In genomic region chr21:18443686-18444085, GRCh38 we compare ENCODE assay signal across 22 cellular contexts. TPM values are rescaled to one million over a fixed set of nuclear protein-coding genes. Genes with fewer than 3 reads are reported as not detected.
DNase-seq lines count a peak whose midpoint lies in the region; ATAC-seq and TF ChIP-seq lines count a peak whose summit lies in the region.
"Had no signal": no experiment of that assay in that cellular context is flagged by ENCODE, and none has a peak within 500 bp of the region (broad histone marks: within the 10 kb centered on the region; RNA-seq: fewer than 3 reads in every experiment).

No MANE protein-coding gene starts in this region.

- H3K4me3 ChIP-seq in heart left ventricle (no peak overlapping the region), SU-DHL-6 (ENCODE audit: insufficient read depth, low read length, poor library complexity, severe bottlenecking) (no peak overlapping the region), MG63 (no peak overlapping the region)
- H3K4me3 ChIP-seq: colonic mucosa, PC-9, SJCRH30 had no signal

- peaks cover 4 to 11% of the 10 kb centered on the region in 2 donors for H3K36me3 Mint-ChIP-seq in stimulated activated naive B cell treated with anti-CD40 and anti-IgM and Interleukin-4, amounts not matched to agents 10 μg/mL and 1 μg/mL and 100 μg/mL, for 72 hours
- H3K36me3 Mint-ChIP-seq: CD4-positive, alpha-beta memory T cell had no signal

- H3K79me2 ChIP-seq in SU-DHL-6 (ENCODE audit: insufficient read depth, low read length): no peaks in the 10 kb centered on the region

- peak overlapping the region; percentile 17 to 33 for H3K4me3 Mint-ChIP-seq in stimulated activated naive B cell treated with anti-CD40 and anti-IgM and Interleukin-4, amounts not matched to agents 10 μg/mL and 1 μg/mL and 100 μg/mL, for 72 hours
- H3K4me3 Mint-ChIP-seq: CD4-positive, alpha-beta memory T cell had no signal

- no peaks in the 10 kb centered on the region for H3K9me2 ChIP-seq in SU-DHL-6 (replicated peaks; ENCODE audit: insufficient read depth, low read length)

- H3K9me3 ChIP-seq in heart left ventricle: peaks cover 0 to 16% (median 0%) of the 10 kb centered on the region in 12 donors
- H3K9me3 ChIP-seq in SU-DHL-6 (ENCODE audit: insufficient read depth, low read length): 0 out of 2 replicates have a peak, but pooled peaks cover 7% of the 10 kb centered on the region
- H3K9me3 ChIP-seq in MG63: no peaks in the 10 kb centered on the region
- H3K9me3 ChIP-seq: colonic mucosa, SJCRH30 had no signal

- no peaks in the 10 kb centered on the region for H3K4me1 ChIP-seq in heart left ventricle
- H3K4me1 ChIP-seq: colonic mucosa, SJCRH30 had no signal

- ATAC-seq in Right ventricle myocardium superior (ENCODE audit: poor library complexity): no peak
- no peak for ATAC-seq in heart left ventricle
- peak; percentile 92 to 95 for ATAC-seq in stimulated activated naive B cell treated with anti-CD40 and anti-IgM and Interleukin-4, amounts not matched to agents 10 μg/mL and 1 μg/mL and 100 μg/mL, for 72 hours (replicated peaks)
- no peak for ATAC-seq in GM21360 (IDR thresholded peaks at IDR 0.05; ENCODE audit: unreplicated experiment)
- ATAC-seq in HG02840 (IDR thresholded peaks at IDR 0.05; ENCODE audit: low FRiP score, unreplicated experiment): no peak

- H3K27ac Mint-ChIP-seq in stimulated activated naive B cell treated with anti-CD40 and anti-IgM and Interleukin-4, amounts not matched to agents 10 μg/mL and 1 μg/mL and 100 μg/mL, for 72 hours: peak overlapping the region; percentile 25

- H3K9me3 Mint-ChIP-seq in stimulated activated naive B cell treated with anti-CD40 and anti-IgM and Interleukin-4, amounts not matched to agents 10 μg/mL and 1 μg/mL and 100 μg/mL, for 72 hours: peaks cover 12 to 14% of the 10 kb centered on the region in 2 donors

- H3K9ac ChIP-seq in SU-DHL-6 (ENCODE audit: low read length): no peak overlapping the region

- no peak overlapping the region for H2AFZ ChIP-seq in SU-DHL-6 (ENCODE audit: low read depth, low read length, severe bottlenecking)
- H2AFZ ChIP-seq: PC-9 had no signal

- WGBS in heart left ventricle, 4 donors: 60 to 78% (median 67%) methylated on average over 3 to 5 of the region's 5 CpGs

- peak overlapping the region; percentile 19 for H3K4me2 ChIP-seq in SU-DHL-6 (ENCODE audit: low read depth, low read length, poor library complexity, severe bottlenecking)
- H3K4me2 ChIP-seq: PC-9 had no signal

- TF ChIP-seq CTCF in heart left ventricle (IDR thresholded peaks at IDR 0.05) (no peak), SU-DHL-6 (IDR thresholded peaks at IDR 0.05; ENCODE audit: insufficient read depth, low read length, poor library complexity, severe bottlenecking) (no peak)

- no peaks in the 10 kb centered on the region for H4K20me1 ChIP-seq in SU-DHL-6 (ENCODE audit: low read depth, low read length)

- intact Hi-C loops in Right ventricle myocardium superior (cut with DNase I) (no loop called here), heart left ventricle (cut with DNase I) (no loop called here)

- H3K4me1 Mint-ChIP-seq in stimulated activated naive B cell treated with anti-CD40 and anti-IgM and Interleukin-4, amounts not matched to agents 10 μg/mL and 1 μg/mL and 100 μg/mL, for 72 hours: peaks cover 12 to 20% of the 10 kb centered on the region in 2 donors
- H3K4me1 Mint-ChIP-seq: CD4-positive, alpha-beta memory T cell had no signal

- H3K27me3 Mint-ChIP-seq in stimulated activated naive B cell treated with anti-CD40 and anti-IgM and Interleukin-4, amounts not matched to agents 10 μg/mL and 1 μg/mL and 100 μg/mL, for 72 hours: no peaks in the 10 kb centered on the region
- H3K27me3 Mint-ChIP-seq: CD4-positive, alpha-beta memory T cell had no signal

- H3K27me3 ChIP-seq in heart left ventricle (no peaks in the 10 kb centered on the region), SU-DHL-6 (ENCODE audit: low read length) (no peaks in the 10 kb centered on the region), MG63 (no peaks in the 10 kb centered on the region)
- H3K27me3 ChIP-seq: brain microvascular endothelial cell, colonic mucosa, SJCRH30 had no signal

- peak; percentile 13 for DNase-seq in Right ventricle myocardium superior
- DNase-seq in heart left ventricle: no peak
- DNase-seq in NCI-H1092 treated with DMSO at 0.1 percent for 48 hours (lab: John Stamatoyannopoulos, UW): peak; percentile 81
- DNase-seq in stimulated activated naive B cell treated with anti-CD40 and anti-IgM and Interleukin-4, amounts not matched to agents 10 μg/mL and 1 μg/mL and 100 μg/mL, for 72 hours: peak; percentile 11
- DNase-seq in MG63: no peak
- DNase-seq: ACHN; brain microvascular endothelial cell; CD4-positive, alpha-beta memory T cell; colonic mucosa; NCI-H524; nucleus accumbens; PC-9; SJCRH30; stimulated activated CD4-positive, alpha-beta T cell treated with anti-CD3 and anti-CD28 coated beads, Interleukin-12 subunit alpha, Interleukin-12 subunit beta, amount 100 ng/mL, for 4 hours had no signal

- H3K27ac ChIP-seq in heart left ventricle: no peak overlapping the region
- no peak overlapping the region for H3K27ac ChIP-seq in SU-DHL-6 (ENCODE audit: low read depth, low read length)
- H3K27ac ChIP-seq: brain microvascular endothelial cell, colonic mucosa, PC-9, SJCRH30 had no signal

- no peak for TF ChIP-seq POLR2A in heart left ventricle (IDR thresholded peaks at IDR 0.05)

- H3F3A ChIP-seq in SU-DHL-6 (ENCODE audit: insufficient read depth): no peaks in the 10 kb centered on the region

- H3K36me3 ChIP-seq in heart left ventricle (no peaks in the 10 kb centered on the region), SU-DHL-6 (ENCODE audit: low read length) (no peaks in the 10 kb centered on the region), MG63 (no peaks in the 10 kb centered on the region)
- H3K36me3 ChIP-seq: brain microvascular endothelial cell, colonic mucosa, SJCRH30 had no signal

RNA-seq across cellular contexts. Expression of gene TMPRSS15, which starts 40.1 kb away (rescaled TPM):
- total RNA-seq in Right ventricle myocardium superior (not detected), heart left ventricle (not detected)
- polyA plus RNA-seq in heart left ventricle: not detected
- total RNA-seq in MG63 (2014; rRNA removed; shearing (Covaris generic); ENCODE audit: low replicate concordance): 0.20 TPM in 1 of 2 replicates, not detected in the other
- total RNA-seq: CD4-positive, alpha-beta memory T cell; colonic mucosa; HT-29; liver; mucosa of gallbladder; PC-9; renal cortical epithelial cell; SJCRH30; T-helper 2 cell treated with Interferon-gamma antibody and Interleukin-4, amounts not matched to agents 100 ng/mL and 5 ng/mL, for 36 hours had no signal
- polyA plus RNA-seq: CD4-positive, alpha-beta memory T cell; liver had no signal

Comparison
In these comparisons a context has a peak if more than half of its experiments do, and no peak if none do; other contexts are left out.
1. DNase-seq: peak in Right ventricle myocardium superior (single experiment), NCI-H1092 treated with DMSO at 0.1 percent for 48 hours (single experiment) and stimulated activated naive B cell treated with anti-CD40 and anti-IgM and Interleukin-4, amounts not matched to agents 10 μg/mL and 1 μg/mL and 100 μg/mL, for 72 hours (single experiment); none in heart left ventricle (0 of 5) and MG63 (single experiment).
2. ATAC-seq: peak in stimulated activated naive B cell treated with anti-CD40 and anti-IgM and Interleukin-4, amounts not matched to agents 10 μg/mL and 1 μg/mL and 100 μg/mL, for 72 hours (2 of 2); none in Right ventricle myocardium superior (single experiment), heart left ventricle (0 of 4), GM21360 (single experiment) and HG02840 (single experiment).